In genomic region chr2:229901819-229902218, GRCh38 we compare ENCODE assay signal across 10 cellular contexts. TPM values are rescaled to one million over a fixed set of nuclear protein-coding genes. Genes with fewer than 3 reads are reported as not detected.
A peak's percentile ranks its signal among the peaks of the same experiment; 100 is the strongest.
DNase-seq lines count a peak whose midpoint lies in the region; ATAC-seq and TF ChIP-seq lines count a peak whose summit lies in the region.
"Had no signal": no experiment of that assay in that cellular context is flagged by ENCODE, and none has a peak within 500 bp of the region (broad histone marks: within the 10 kb centered on the region; RNA-seq: fewer than 3 reads in every experiment).

No MANE protein-coding gene starts in this region.

- no peaks in the 10 kb centered on the region for H3K9me3 Mint-ChIP-seq in Calu3 (ENCODE audit: low read depth, unreplicated experiment)

- no peaks in the 10 kb centered on the region for H3K27me3 ChIP-seq in right lobe of liver

- TF ChIP-seq POLR2A in right lobe of liver (IDR thresholded peaks at IDR 0.05) = no peak

- no peak overlapping the region for H3K27ac Mint-ChIP-seq in Calu3 (ENCODE audit: unreplicated experiment)
- H3K27ac Mint-ChIP-seq: activated naive CD8-positive, alpha-beta T cell had no signal

- CTCF ChIA-PET in Calu3 (lab: Charles Lee) = interaction anchor here (0.6 kb wide), 1 partner anchor 324 kb away, joined by 5 read pairs; no protein-coding TSS in a partner anchor

- H3K27ac ChIP-seq in right lobe of liver = peak overlapping the region in 2 of 3 donors; percentile 2 to 16
- H3K27ac ChIP-seq: WERI-Rb-1 had no signal

- H3K36me3 ChIP-seq in right lobe of liver = no peaks in the 10 kb centered on the region

- intact Hi-C loops in Calu3 (cut with micrococcal nuclease; ENCODE audit: unreplicated experiment) = no loop called here
- intact Hi-C loops in right lobe of liver (cut with DNase I) = no loop called here

- H3K36me3 Mint-ChIP-seq in Calu3 (ENCODE audit: insufficient read depth, unreplicated experiment) = peaks cover 31% of the 10 kb centered on the region

- peaks cover 35% of the 10 kb centered on the region for H3K4me1 Mint-ChIP-seq in Calu3 (ENCODE audit: low read depth, unreplicated experiment)

- TF ChIP-seq CTCF in Calu3 (IDR thresholded peaks at IDR 0.05; ENCODE audit: unreplicated experiment) (no peak), choroid plexus epithelial cell (conservative IDR thresholded peaks at IDR 0.05; ENCODE audit: low read depth, low read length) (no peak), right lobe of liver (IDR thresholded peaks at IDR 0.05) (no peak)

- H3K4me1 ChIP-seq in right lobe of liver = peaks cover 0 to 37% (median 11%) of the 10 kb centered on the region in 4 donors

- H3K4me3 Mint-ChIP-seq in Calu3 (ENCODE audit: low read depth, unreplicated experiment) = no peak overlapping the region
- H3K4me3 Mint-ChIP-seq: activated naive CD8-positive, alpha-beta T cell had no signal

- BruUV-seq in Calu3 (replicated peaks; lab: Mats Ljungman, UMichigan) = no TSS peak

- no peaks in the 10 kb centered on the region for H3K9me3 ChIP-seq in right lobe of liver

- H3K4me3 ChIP-seq in choroid plexus epithelial cell (ENCODE audit: low read depth, low read length) (no peak overlapping the region), right lobe of liver (no peak overlapping the region)

- 18% methylated on average over 2 of the region's 3 CpGs for WGBS in right lobe of liver (ENCODE audit: insufficient coverage, low coverage, low lambda C conversion rate, missing lambda C conversion rate)

- DNase-seq in Calu3 (peak; percentile 46), M059J (ENCODE audit: low read depth) (peak; percentile 91), choroid plexus epithelial cell (ENCODE audit: low read depth) (peak; percentile 67), right lobe of liver (no peak), amygdala (lab: John Stamatoyannopoulos, UW) (no peak), SHP77 (lab: John Stamatoyannopoulos, UW) (no peak), anterior cingulate cortex (lab: John Stamatoyannopoulos, UW) (no peak)
- DNase-seq in activated CD4-positive, alpha-beta T cell treated with anti-CD3 and anti-CD28 coated beads, Interleukin-2, amount 50 U/mL, for 48 hours = no peak
- DNase-seq: WERI-Rb-1 had no signal

- peak; percentile 22 to 75 (median 58) for ATAC-seq in right lobe of liver

- H3K27me3 Mint-ChIP-seq in Calu3 (ENCODE audit: unreplicated experiment) = no peaks in the 10 kb centered on the region
- H3K27me3 Mint-ChIP-seq: activated naive CD8-positive, alpha-beta T cell had no signal

RNA-seq across cellular contexts. Expression of gene TRIP12, which starts 20.0 kb away (rescaled TPM):
- total RNA-seq in Calu3 (2022) (247 and 252 TPM in 2 replicates), right lobe of liver (10 to 100 TPM; 66.5 to 98.0 (median 85.4) TPM)
- total RNA-seq in M059J (2014; rRNA removed; shearing (Covaris generic)) = 75.3 and 130 TPM in 2 replicates

RNA-seq across cellular contexts. Expression of gene FBXO36, which starts 20.5 kb away (rescaled TPM):
- total RNA-seq in Calu3 (2022) = 0.42 and 0.83 TPM in 2 replicates
- total RNA-seq in M059J (2014; rRNA removed; shearing (Covaris generic)) = 1.7 and 2.5 TPM in 2 replicates
- 1 to 10 TPM in 1 of 6 experiments, under 1 TPM in 5; 0.49 to 1.2 (median 0.72) TPM for total RNA-seq in right lobe of liver

Comparison
In these comparisons a context has a peak if more than half of its experiments do, and no peak if none do; other contexts are left out.
1. DNase-seq: peak in Calu3 (single experiment), M059J (single experiment) and choroid plexus epithelial cell (single experiment); none in right lobe of liver (0 of 3), amygdala (0 of 56), activated CD4-positive, alpha-beta T cell treated with anti-CD3 and anti-CD28 coated beads, Interleukin-2, amount 50 U/mL, for 48 hours (0 of 2), SHP77 (0 of 2) and anterior cingulate cortex (0 of 58).